Comparison of ENCODE assay signal across 8 cellular contexts in genomic region chr1:203287109-203287893, GRCh38. TPM values are rescaled to one million over a fixed set of nuclear protein-coding genes. Genes with fewer than 3 reads are reported as not detected.
A peak's percentile ranks its signal among the peaks of the same experiment; 100 is the strongest.
DNase-seq lines count a peak whose midpoint lies in the region; ATAC-seq and TF ChIP-seq lines count a peak whose summit lies in the region.

No MANE protein-coding gene starts in this region.

- no peaks in the 10 kb centered on the region for H3K36me3 Mint-ChIP-seq in nephron (ENCODE audit: low read depth)

- H3K79me2 ChIP-seq in MM.1S (ENCODE audit: low read length): peaks cover 25% of the 10 kb centered on the region

- peak overlapping the region; percentile 84 for H3K4me2 ChIP-seq in MM.1S (ENCODE audit: low read depth, low read length)

- peak overlapping the region; percentile 68 for H3K9ac ChIP-seq in MM.1S (ENCODE audit: low read length)
- peak overlapping the region; percentile 78 to 89 for H3K9ac ChIP-seq in duodenal mucosa (ENCODE audit: low read depth in 1 of 2, low read length in 2 of 2)

- peaks cover 57% of the 10 kb centered on the region for H3K4me1 ChIP-seq in MM.1S (ENCODE audit: low read length)
- peaks cover 88% of the 10 kb centered on the region in 2 donors for H3K4me1 ChIP-seq in duodenal mucosa (ENCODE audit: control insufficient read depth in 1 of 2, insufficient read depth in 2 of 2, low read length in 2 of 2)
- peaks cover 65% of the 10 kb centered on the region for H3K4me1 ChIP-seq in thymus (ENCODE audit: control insufficient read depth, insufficient read depth, low read length)

- ATAC-seq in GM21737 (IDR thresholded peaks at IDR 0.05; ENCODE audit: unreplicated experiment): peak; percentile 45

- H3K4me3 Mint-ChIP-seq in nephron: peak overlapping the region in 1 of 3 experiments; percentile 55

- H3K27me3 ChIP-seq in MM.1S (replicated peaks; ENCODE audit: insufficient read depth, low read length): no peaks in the 10 kb centered on the region
- H3K27me3 ChIP-seq in duodenal mucosa (ENCODE audit: control insufficient read depth in 1 of 2, insufficient read depth in 2 of 2, low read length in 2 of 2): no peaks in the 10 kb centered on the region
- no peaks in the 10 kb centered on the region for H3K27me3 ChIP-seq in thymus (ENCODE audit: control insufficient read depth, insufficient read depth)

- H3K9me3 ChIP-seq in MM.1S (replicated peaks; ENCODE audit: insufficient read depth, low read length) (no peaks in the 10 kb centered on the region), duodenal mucosa (ENCODE audit: control insufficient read depth in 1 of 2, low read length in 2 of 2) (no peaks in the 10 kb centered on the region), thymus (ENCODE audit: control insufficient read depth) (no peaks in the 10 kb centered on the region)

- 32% methylated on average over 9 of the region's 9 CpGs for WGBS in thymus

- DNase-seq in GM12865 (ENCODE audit: low read depth) (peak; percentile 97), MM.1S (peak; percentile 99), AG08395 (ENCODE audit: low spot score) (no peak)
- peak; percentile 65 for DNase-seq in activated CD4-positive, CD25-positive, alpha-beta regulatory T cell treated with anti-CD3 and anti-CD28 coated beads, Interleukin-2, amount 50 U/mL, for 16 hours (ENCODE audit: low read depth, low spot score)

- H3K4me3 ChIP-seq in GM12865 (ENCODE audit: low read depth, low read length) (peak overlapping the region; percentile 48), MM.1S (ENCODE audit: low read length) (peak overlapping the region; percentile 25; the same call in 1 of the 2 replicates), duodenal mucosa (ENCODE audit: low read depth in 1 of 2, low read length in 2 of 2) (peak overlapping the region in 1 of 2 donors; percentile 48), thymus (ENCODE audit: low read length) (peak overlapping the region; percentile 28)

- H3F3A ChIP-seq in MM.1S (ENCODE audit: insufficient read depth, low read length): peaks cover 49% of the 10 kb centered on the region

- H3K27ac ChIP-seq in MM.1S (ENCODE audit: low read length) (peak overlapping the region; percentile 97), duodenal mucosa (ENCODE audit: low read depth, low read length) (peak overlapping the region; percentile 92), thymus (ENCODE audit: low read depth) (peak overlapping the region; percentile 97)

- no peaks in the 10 kb centered on the region for H3K27me3 Mint-ChIP-seq in nephron (ENCODE audit: low read depth)

- H3K27ac Mint-ChIP-seq in nephron: peak overlapping the region; percentile 91 to 98 (median 97)

- H3K36me3 ChIP-seq in MM.1S (replicated peaks; ENCODE audit: insufficient read depth, low read length): no peaks in the 10 kb centered on the region
- no peaks in the 10 kb centered on the region for H3K36me3 ChIP-seq in duodenal mucosa (ENCODE audit: control insufficient read depth in 1 of 2, insufficient read depth in 2 of 2, low read length in 2 of 2)
- H3K36me3 ChIP-seq in thymus (ENCODE audit: control insufficient read depth, insufficient read depth): no peaks in the 10 kb centered on the region

- TF ChIP-seq CTCF in GM12865 (IDR thresholded peaks at IDR 0.05; ENCODE audit: insufficient read depth, low read depth, low read length, missing control alignments) (no peak), MM.1S (IDR thresholded peaks at IDR 0.05; ENCODE audit: low read length) (no peak), nephron (IDR thresholded peaks at IDR 0.05; ENCODE audit: unreplicated experiment in 3 of 3) (no peak)

- no peaks in the 10 kb centered on the region for H3K9me2 ChIP-seq in MM.1S (replicated peaks; ENCODE audit: insufficient read depth, low read length)

- no peaks in the 10 kb centered on the region for H3K9me3 Mint-ChIP-seq in nephron

- no peaks in the 10 kb centered on the region for H4K20me1 ChIP-seq in MM.1S (ENCODE audit: insufficient read depth, low read length)

- H3K4me1 Mint-ChIP-seq in nephron: peaks cover 91% of the 10 kb centered on the region

- peak overlapping the region; percentile 3; the same call in 1 of the 2 replicates for H2AFZ ChIP-seq in MM.1S (ENCODE audit: low read length)

RNA-seq across cellular contexts. Expression of gene BTG2, which starts 18.0 kb away (rescaled TPM):
- 171 TPM for polyA plus RNA-seq in thymus

RNA-seq across cellular contexts. Expression of gene CHIT1, which starts 57.8 kb away (rescaled TPM):
- polyA plus RNA-seq in thymus: 36.0 TPM
